Comparison of ENCODE assay signal across 1 cellular context in the genomic region with DNA sequence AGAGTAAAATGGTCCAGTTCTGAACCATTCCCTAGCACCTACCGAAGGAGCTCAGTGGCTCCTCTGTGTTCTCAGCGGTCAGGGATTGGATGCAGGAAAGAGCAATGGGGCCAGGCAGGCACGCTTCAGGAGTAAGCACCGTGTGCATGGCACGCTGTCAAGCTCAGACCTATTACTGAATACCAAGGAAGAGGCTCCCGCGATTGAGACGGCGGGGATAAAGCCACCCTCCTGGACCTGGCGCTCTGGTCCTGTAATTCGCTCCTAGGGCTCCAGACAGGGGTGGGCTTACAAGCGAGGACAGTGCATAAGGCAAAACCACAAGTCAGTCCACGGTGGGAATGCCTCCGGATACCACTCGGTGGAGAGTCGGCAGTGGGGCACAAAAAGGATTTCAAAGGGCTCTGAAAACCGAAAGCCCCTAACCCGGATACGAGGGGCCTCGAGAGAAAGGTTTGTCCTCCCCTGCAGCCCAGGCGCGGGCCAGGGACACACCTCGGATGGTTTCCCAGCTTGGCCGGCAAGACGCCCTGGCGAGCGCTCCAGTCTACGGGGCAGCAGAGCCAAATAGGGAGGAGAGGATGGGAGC.
A peak's percentile ranks its signal among the peaks of the same experiment; 100 is the strongest.
TF ChIP-seq lines count a peak whose summit lies in the region.

No MANE protein-coding gene starts in this region.

TF ChIP-seq in K562, 482 proteins besides CTCF, POLR2A, EP300 and RAD21 (continues in another document):
- TF ChIP-seq ZNF699 (CRISPR knock-in tag; IDR thresholded peaks at IDR 0.05; ENCODE audit: insufficient replicate concordance) (no peak), CBFB (CRISPR knock-in tag; IDR thresholded peaks at IDR 0.05) (no peak), MAFG (tag; conservative IDR thresholded peaks at IDR 0.05) (no peak), HMBOX1 (IDR thresholded peaks at IDR 0.05) (no peak), POLR2AphosphoS5 (IDR thresholded peaks at IDR 0.05; ENCODE audit: control insufficient read depth, insufficient read depth, low read depth, low read length) (no peak), KDM1A (IDR thresholded peaks at IDR 0.05) (no peak), ZNF584 (CRISPR knock-in tag; IDR thresholded peaks at IDR 0.05; ENCODE audit: low read depth) (no peak), ZNF354B (CRISPR knock-in tag; IDR thresholded peaks at IDR 0.05) (no peak), CCAR2 (IDR thresholded peaks at IDR 0.05; ENCODE audit: low read depth, low read length) (no peak), ZNF280A (IDR thresholded peaks at IDR 0.05; ENCODE audit: low read depth, partially characterized antibody) (no peak), CC2D1A (IDR thresholded peaks at IDR 0.05) (no peak), RBM14 (IDR thresholded peaks at IDR 0.05; ENCODE audit: borderline replicate concordance, insufficient read depth, low read depth, low read length) (no peak), SAP30 (IDR thresholded peaks at IDR 0.05; ENCODE audit: borderline replicate concordance, insufficient read depth, low read depth, low read length, poor library complexity, severe bottlenecking) (peak; percentile 38), MYBL2 (IDR thresholded peaks at IDR 0.05; ENCODE audit: low read depth) (no peak), MYBL2 (CRISPR knock-in tag; IDR thresholded peaks at IDR 0.05; ENCODE audit: borderline replicate concordance) (no peak), ZSCAN29 (IDR thresholded peaks at IDR 0.05) (no peak), ZNF695 (CRISPR knock-in tag; IDR thresholded peaks at IDR 0.05) (no peak), ZNF79 (CRISPR knock-in tag; IDR thresholded peaks at IDR 0.05; ENCODE audit: low read depth) (no peak), CCNT2 (IDR thresholded peaks at IDR 0.05; ENCODE audit: borderline replicate concordance, extremely low read depth, insufficient read length, low read depth, low read length) (no peak), TEAD4 (IDR thresholded peaks at IDR 0.05; ENCODE audit: low read length) (no peak), TEAD4 (CRISPR knock-in tag; IDR thresholded peaks at IDR 0.05; ENCODE audit: borderline replicate concordance) (no peak), FOXJ2 (tag; IDR thresholded peaks at IDR 0.05) (no peak), CBX3 (IDR thresholded peaks at IDR 0.05; ENCODE audit: borderline replicate concordance in 1 of 2, low read length in 2 of 2) (no peak), ZFP36 (IDR thresholded peaks at IDR 0.05; ENCODE audit: low read depth, low read length, partially characterized antibody) (no peak), GTF2E2 (tag; IDR thresholded peaks at IDR 0.05) (no peak), U2AF2 (optimal IDR thresholded peaks at IDR 0.05; ENCODE audit: low read depth, low read length) (no peak), ELF4 (CRISPR knock-in tag; IDR thresholded peaks at IDR 0.05) (no peak), ATF1 (CRISPR knock-in tag; IDR thresholded peaks at IDR 0.05) (no peak), ATF1 (tag; IDR thresholded peaks at IDR 0.05) (no peak), ZBTB49 (CRISPR knock-in tag; IDR thresholded peaks at IDR 0.05; ENCODE audit: borderline replicate concordance) (no peak), DIDO1 (tag; IDR thresholded peaks at IDR 0.05; ENCODE audit: low read depth) (no peak), GATAD2B (IDR thresholded peaks at IDR 0.05; ENCODE audit: borderline replicate concordance) (no peak), FOXK2 (conservative IDR thresholded peaks at IDR 0.05 in 1 of 2, IDR thresholded peaks at IDR 0.05 in 1 of 2; ENCODE audit: low read depth in 2 of 2) (no peak), CREB1 (IDR thresholded peaks at IDR 0.05) (no peak), CREB1 (CRISPR knock-in tag; IDR thresholded peaks at IDR 0.05) (no peak), ZNF316 (IDR thresholded peaks at IDR 0.05) (no peak), NFXL1 (CRISPR knock-in tag; IDR thresholded peaks at IDR 0.05) (no peak), C11orf30 (IDR thresholded peaks at IDR 0.05; ENCODE audit: low read depth) (no peak), RCOR1 (IDR thresholded peaks at IDR 0.05; ENCODE audit: borderline replicate concordance in 1 of 2, low read depth in 2 of 2, low read length in 2 of 2) (no peak), MCM5 (IDR thresholded peaks at IDR 0.05; ENCODE audit: low read depth) (no peak), BRF1 (IDR thresholded peaks at IDR 0.05; ENCODE audit: borderline replicate concordance, extremely low read depth, insufficient read length) (no peak), ZFPM2 (CRISPR knock-in tag; IDR thresholded peaks at IDR 0.05) (no peak), NBN (IDR thresholded peaks at IDR 0.05; ENCODE audit: low read depth) (no peak), NCOA1 (IDR thresholded peaks at IDR 0.05; ENCODE audit: low read depth) (no peak), PHB2 (IDR thresholded peaks at IDR 0.05; ENCODE audit: low read depth) (no peak), SNRNP70 (optimal IDR thresholded peaks at IDR 0.05; ENCODE audit: low read depth, low read length) (no peak), MTA2 (IDR thresholded peaks at IDR 0.05; ENCODE audit: low read depth) (no peak), SP1 (CRISPR knock-in tag; IDR thresholded peaks at IDR 0.05) (no peak), MYC (IDR thresholded peaks at IDR 0.05; ENCODE audit: low read depth, low read length) (no peak), MYC (CRISPR knock-in tag; IDR thresholded peaks at IDR 0.05; ENCODE audit: borderline replicate concordance, low read depth) (no peak), ZNF408 (CRISPR knock-in tag; IDR thresholded peaks at IDR 0.05; ENCODE audit: low read depth) (no peak), THRAP3 (IDR thresholded peaks at IDR 0.05; ENCODE audit: borderline replicate concordance) (no peak), PHB (CRISPR knock-in tag; IDR thresholded peaks at IDR 0.05) (no peak)
- TF ChIP-seq, protein P1, sequence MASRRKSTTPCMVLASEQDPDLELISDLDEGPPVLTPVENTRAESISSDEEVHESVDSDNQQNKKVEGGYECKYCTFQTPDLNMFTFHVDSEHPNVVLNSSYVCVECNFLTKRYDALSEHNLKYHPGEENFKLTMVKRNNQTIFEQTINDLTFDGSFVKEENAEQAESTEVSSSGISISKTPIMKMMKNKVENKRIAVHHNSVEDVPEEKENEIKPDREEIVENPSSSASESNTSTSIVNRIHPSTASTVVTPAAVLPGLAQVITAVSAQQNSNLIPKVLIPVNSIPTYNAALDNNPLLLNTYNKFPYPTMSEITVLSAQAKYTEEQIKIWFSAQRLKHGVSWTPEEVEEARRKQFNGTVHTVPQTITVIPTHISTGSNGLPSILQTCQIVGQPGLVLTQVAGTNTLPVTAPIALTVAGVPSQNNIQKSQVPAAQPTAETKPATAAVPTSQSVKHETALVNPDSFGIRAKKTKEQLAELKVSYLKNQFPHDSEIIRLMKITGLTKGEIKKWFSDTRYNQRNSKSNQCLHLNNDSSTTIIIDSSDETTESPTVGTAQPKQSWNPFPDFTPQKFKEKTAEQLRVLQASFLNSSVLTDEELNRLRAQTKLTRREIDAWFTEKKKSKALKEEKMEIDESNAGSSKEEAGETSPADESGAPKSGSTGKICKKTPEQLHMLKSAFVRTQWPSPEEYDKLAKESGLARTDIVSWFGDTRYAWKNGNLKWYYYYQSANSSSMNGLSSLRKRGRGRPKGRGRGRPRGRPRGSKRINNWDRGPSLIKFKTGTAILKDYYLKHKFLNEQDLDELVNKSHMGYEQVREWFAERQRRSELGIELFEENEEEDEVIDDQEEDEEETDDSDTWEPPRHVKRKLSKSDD (conservative IDR thresholded peaks at IDR 0.05; ENCODE audit: low read length): no peak
- TF ChIP-seq, protein P2, sequence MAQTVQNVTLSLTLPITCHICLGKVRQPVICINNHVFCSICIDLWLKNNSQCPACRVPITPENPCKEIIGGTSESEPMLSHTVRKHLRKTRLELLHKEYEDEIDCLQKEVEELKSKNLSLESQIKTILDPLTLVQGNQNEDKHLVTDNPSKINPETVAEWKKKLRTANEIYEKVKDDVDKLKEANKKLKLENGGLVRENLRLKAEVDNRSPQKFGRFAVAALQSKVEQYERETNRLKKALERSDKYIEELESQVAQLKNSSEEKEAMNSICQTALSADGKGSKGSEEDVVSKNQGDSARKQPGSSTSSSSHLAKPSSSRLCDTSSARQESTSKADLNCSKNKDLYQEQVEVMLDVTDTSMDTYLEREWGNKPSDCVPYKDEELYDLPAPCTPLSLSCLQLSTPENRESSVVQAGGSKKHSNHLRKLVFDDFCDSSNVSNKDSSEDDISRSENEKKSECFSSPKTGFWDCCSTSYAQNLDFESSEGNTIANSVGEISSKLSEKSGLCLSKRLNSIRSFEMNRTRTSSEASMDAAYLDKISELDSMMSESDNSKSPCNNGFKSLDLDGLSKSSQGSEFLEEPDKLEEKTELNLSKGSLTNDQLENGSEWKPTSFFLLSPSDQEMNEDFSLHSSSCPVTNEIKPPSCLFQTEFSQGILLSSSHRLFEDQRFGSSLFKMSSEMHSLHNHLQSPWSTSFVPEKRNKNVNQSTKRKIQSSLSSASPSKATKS (CRISPR knock-in tag; IDR thresholded peaks at IDR 0.05): no peak
- TF ChIP-seq, protein P3, sequence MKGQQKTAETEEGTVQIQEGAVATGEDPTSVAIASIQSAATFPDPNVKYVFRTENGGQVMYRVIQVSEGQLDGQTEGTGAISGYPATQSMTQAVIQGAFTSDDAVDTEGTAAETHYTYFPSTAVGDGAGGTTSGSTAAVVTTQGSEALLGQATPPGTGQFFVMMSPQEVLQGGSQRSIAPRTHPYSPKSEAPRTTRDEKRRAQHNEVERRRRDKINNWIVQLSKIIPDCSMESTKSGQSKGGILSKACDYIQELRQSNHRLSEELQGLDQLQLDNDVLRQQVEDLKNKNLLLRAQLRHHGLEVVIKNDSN (CRISPR knock-in tag; IDR thresholded peaks at IDR 0.05): no peak
- TF ChIP-seq, protein P4, sequence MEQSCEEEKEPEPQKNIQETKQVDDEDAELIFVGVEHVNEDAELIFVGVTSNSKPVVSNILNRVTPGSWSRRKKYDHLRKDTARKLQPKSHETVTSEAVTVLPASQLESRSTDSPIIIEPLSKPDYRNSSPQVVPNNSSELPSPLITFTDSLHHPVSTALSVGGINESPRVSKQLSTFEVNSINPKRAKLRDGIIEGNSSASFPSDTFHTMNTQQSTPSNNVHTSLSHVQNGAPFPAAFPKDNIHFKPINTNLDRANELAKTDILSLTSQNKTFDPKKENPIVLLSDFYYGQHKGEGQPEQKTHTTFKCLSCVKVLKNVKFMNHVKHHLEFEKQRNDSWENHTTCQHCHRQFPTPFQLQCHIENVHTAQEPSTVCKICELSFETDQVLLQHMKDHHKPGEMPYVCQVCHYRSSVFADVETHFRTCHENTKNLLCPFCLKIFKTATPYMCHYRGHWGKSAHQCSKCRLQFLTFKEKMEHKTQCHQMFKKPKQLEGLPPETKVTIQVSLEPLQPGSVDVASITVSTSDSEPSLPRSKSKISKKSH (CRISPR knock-in tag; IDR thresholded peaks at IDR 0.05): no peak
- TF ChIP-seq, protein P5, sequence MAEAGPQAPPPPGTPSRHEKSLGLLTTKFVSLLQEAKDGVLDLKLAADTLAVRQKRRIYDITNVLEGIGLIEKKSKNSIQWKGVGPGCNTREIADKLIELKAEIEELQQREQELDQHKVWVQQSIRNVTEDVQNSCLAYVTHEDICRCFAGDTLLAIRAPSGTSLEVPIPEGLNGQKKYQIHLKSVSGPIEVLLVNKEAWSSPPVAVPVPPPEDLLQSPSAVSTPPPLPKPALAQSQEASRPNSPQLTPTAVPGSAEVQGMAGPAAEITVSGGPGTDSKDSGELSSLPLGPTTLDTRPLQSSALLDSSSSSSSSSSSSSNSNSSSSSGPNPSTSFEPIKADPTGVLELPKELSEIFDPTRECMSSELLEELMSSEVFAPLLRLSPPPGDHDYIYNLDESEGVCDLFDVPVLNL (CRISPR knock-in tag; IDR thresholded peaks at IDR 0.05; ENCODE audit: low read depth): no peak
